ENCODE assay signal across 19 cellular contexts in the genomic region with DNA sequence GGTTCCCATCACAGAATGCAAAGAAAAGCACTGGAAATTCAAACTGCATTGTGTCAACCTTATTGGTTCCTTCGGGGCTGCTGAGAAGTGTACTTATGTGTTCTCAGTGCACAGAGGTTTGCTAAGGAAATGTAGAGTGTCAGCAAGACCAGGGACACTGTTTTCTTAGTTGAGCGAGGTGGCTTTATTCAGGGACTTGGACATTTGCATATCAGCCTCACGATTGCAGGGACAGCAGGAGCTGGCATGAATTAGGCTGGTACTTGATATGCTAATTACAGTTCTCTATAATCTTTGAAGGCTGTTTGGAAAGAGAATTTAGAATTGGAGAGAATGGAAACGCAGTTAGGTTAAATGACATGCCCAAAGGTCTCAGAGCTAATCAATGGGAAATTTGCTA. TPM values are rescaled to one million over a fixed set of nuclear protein-coding genes. Genes with fewer than 3 reads are reported as not detected.
DNase-seq lines count a peak whose midpoint lies in the region; ATAC-seq and TF ChIP-seq lines count a peak whose summit lies in the region.
"Had no signal": no experiment of that assay in that cellular context is flagged by ENCODE, and none has a peak within 500 bp of the region (broad histone marks: within the 10 kb centered on the region; RNA-seq: fewer than 3 reads in every experiment).

No MANE protein-coding gene starts in this region.

- H3K36me3 ChIP-seq in upper lobe of left lung: no peaks in the 10 kb centered on the region

- TF ChIP-seq CTCF in brain (conservative IDR thresholded peaks at IDR 0.05): no peak
- no peak for TF ChIP-seq CTCF in upper lobe of left lung (IDR thresholded peaks at IDR 0.05)

- H3K9me3 ChIP-seq in upper lobe of left lung: no peaks in the 10 kb centered on the region

- no peaks in the 10 kb centered on the region for H3K36me3 Mint-ChIP-seq in brain
- no peaks in the 10 kb centered on the region for H3K36me3 Mint-ChIP-seq in T-cell
- H3K36me3 Mint-ChIP-seq: CD4-positive, alpha-beta memory T cell had no signal

- H3K4me1 ChIP-seq in upper lobe of left lung: no peaks in the 10 kb centered on the region

- peaks cover 0 to 8% (median 0%) of the 10 kb centered on the region in 5 experiments for H3K9me3 Mint-ChIP-seq in brain
- no peaks in the 10 kb centered on the region for H3K9me3 Mint-ChIP-seq in T-cell
- H3K9me3 Mint-ChIP-seq: CD4-positive, alpha-beta memory T cell had no signal

- peaks cover 64% of the 10 kb centered on the region for H3K4me1 Mint-ChIP-seq in brain
- no peaks in the 10 kb centered on the region for H3K4me1 Mint-ChIP-seq in T-cell
- H3K4me1 Mint-ChIP-seq: CD4-positive, alpha-beta memory T cell had no signal

- CTCF ChIA-PET in T-cell (lab: Charles Lee): interaction anchor here (0.6 to 1.6 kb wide), 3 partner anchors 123 to 301 kb away, joined by 3 to 4 read pairs (median 3); no protein-coding TSS in a partner anchor

- no peaks in the 10 kb centered on the region for H3K27me3 ChIP-seq in upper lobe of left lung

- H3K27ac Mint-ChIP-seq in brain (peak overlapping the region in 4 of 5 experiments; percentile 43 to 98 (median 78)), T-cell (no peak overlapping the region)
- H3K27ac Mint-ChIP-seq: CD4-positive, alpha-beta memory T cell had no signal

- H3K27ac ChIP-seq in upper lobe of left lung: no peak overlapping the region
- H3K27ac ChIP-seq: 22Rv1 had no signal

- POLR2A ChIA-PET in T-cell (lab: Charles Lee): interaction anchor here in 1 of 2 donors (0.6 kb wide), 1 partner anchor 34 kb away, joined by 3 read pairs; no protein-coding TSS in a partner anchor

- 61 to 65% methylated on average over 4 of the region's 4 CpGs for WGBS in upper lobe of left lung, 2 donors

- peak overlapping the region in 2 of 5 experiments; percentile 11 to 63 for H3K4me3 Mint-ChIP-seq in brain
- H3K4me3 Mint-ChIP-seq in T-cell: no peak overlapping the region
- H3K4me3 Mint-ChIP-seq: CD4-positive, alpha-beta memory T cell had no signal

- ATAC-seq in T-cell (replicated peaks in 1 of 4) (no peak), HG03025 (IDR thresholded peaks at IDR 0.05; ENCODE audit: low FRiP score, unreplicated experiment) (no peak), upper lobe of left lung (ENCODE audit: low FRiP score in 2 of 2) (no peak)

- TF ChIP-seq EP300 in upper lobe of left lung (IDR thresholded peaks at IDR 0.05): no peak

- peaks cover 11% of the 10 kb centered on the region for H3K27me3 Mint-ChIP-seq in brain
- H3K27me3 Mint-ChIP-seq in T-cell: peaks cover 5 to 11% of the 10 kb centered on the region in 2 donors

- TF ChIP-seq POLR2A in upper lobe of left lung (IDR thresholded peaks at IDR 0.05): no peak

- DNase-seq in NCI-H146 (lab: John Stamatoyannopoulos, UW): peak; percentile 45
- DNase-seq in NCI-H146 treated with DMSO at 0.1 percent for 48 hours (lab: John Stamatoyannopoulos, UW; ENCODE audit: unreplicated experiment): no peak
- DNase-seq in NCI-H526 (lab: John Stamatoyannopoulos, UW): peak; percentile 9 to 32
- no peak for DNase-seq in T-cell
- DNase-seq in upper lobe of left lung: no peak
- DNase-seq in A172 (ENCODE audit: low spot score): no peak
- DNase-seq: CD4-positive, alpha-beta memory T cell; GOT3; IMR-90; Kasumi-1; MM.1S; NCI-H1105; NCI-H1930; NCI-H510A; NK-92 treated with Interleukin-12 subunit alpha and Interleukin-12 subunit beta, amount 100 ng/mL, for 24 hours; RPMI8226 had no signal

- no peak overlapping the region for H3K4me3 ChIP-seq in upper lobe of left lung

RNA-seq across cellular contexts. Expression of gene MTCL1, which starts 18.8 kb away (rescaled TPM):
- polyA plus RNA-seq in brain (ENCODE audit: insufficient read depth, low read depth, low replicate concordance): 26.5 TPM
- total RNA-seq in T-cell (under 1 TPM; 0.40 to 0.98 (median 0.83) TPM), upper lobe of left lung (10 to 100 TPM in 2 of 6 donors, 1 to 10 TPM in 4; 4.5 to 17.9 (median 8.1) TPM)
- 33.6 and 39.6 TPM in 2 replicates for total RNA-seq in A172 (2014; rRNA removed; shearing (Covaris generic))
- polyA plus RNA-seq: CD4-positive, alpha-beta memory T cell had no signal

Comparison
In these comparisons a context has a peak if more than half of its experiments do, and no peak if none do; other contexts are left out.
1. DNase-seq: peak in NCI-H146 (single experiment) and NCI-H526 (2 of 2); none in NCI-H146 treated with DMSO at 0.1 percent for 48 hours (single experiment), T-cell (0 of 34), upper lobe of left lung (0 of 2) and A172 (single experiment).
2. H3K27ac Mint-ChIP-seq: peak in brain (4 of 5); none in T-cell (0 of 2).